Comparison of ENCODE assay signal across 8 cellular contexts in genomic region chr12:93135286-93136239, GRCh38.
DNase-seq lines count a peak whose midpoint lies in the region; ATAC-seq and TF ChIP-seq lines count a peak whose summit lies in the region.

No MANE protein-coding gene starts in this region.

- no peak for TF ChIP-seq POLR2A in ovary (IDR thresholded peaks at IDR 0.05)

- intact Hi-C loops in lower lobe of right lung (cut with DNase I) (no loop called here), ovary (cut with DNase I) (no loop called here)

- H3K4me3 ChIP-seq in lower lobe of right lung, result no peak overlapping the region
- H3K4me3 ChIP-seq in ovary, result no peak overlapping the region

- no peak for TF ChIP-seq CTCF in lower lobe of right lung (IDR thresholded peaks at IDR 0.05)
- no peak for TF ChIP-seq CTCF in ovary (IDR thresholded peaks at IDR 0.05)

- peak; percentile 36 for ATAC-seq in HG03432 (IDR thresholded peaks at IDR 0.05; ENCODE audit: unreplicated experiment)
- peak; percentile 67 to 74 for ATAC-seq in lower lobe of right lung
- ATAC-seq in HG02970 (IDR thresholded peaks at IDR 0.05; ENCODE audit: low FRiP score, unreplicated experiment), result no peak

- H3K27ac ChIP-seq in lower lobe of right lung, result peak overlapping the region; percentile 74
- H3K27ac ChIP-seq in substantia nigra (ENCODE audit: low read depth, low read length, poor library complexity, severe bottlenecking), result no peak overlapping the region
- no peak overlapping the region for H3K27ac ChIP-seq in ovary

- H3K36me3 ChIP-seq in lower lobe of right lung (no peaks in the 10 kb centered on the region), ovary (no peaks in the 10 kb centered on the region)

- 68 to 81% (median 79%) methylated on average over 6 of the region's 6 CpGs for WGBS in ovary, 3 donors

- H3K27me3 ChIP-seq in lower lobe of right lung (ENCODE audit: low read depth), result no peaks in the 10 kb centered on the region
- H3K27me3 ChIP-seq in ovary, result no peaks in the 10 kb centered on the region

- TF ChIP-seq EP300 in ovary (IDR thresholded peaks at IDR 0.05), result no peak

- DNase-seq in DMS53 treated with DMSO at 0.1 percent for 48 hours (lab: John Stamatoyannopoulos, UW; ENCODE audit: unreplicated experiment) (peak; percentile 99), SHP77 (lab: John Stamatoyannopoulos, UW) (peak; percentile 32 to 61), lower lobe of right lung (no peak), substantia nigra (lab: John Stamatoyannopoulos, UW) (no peak), DMS114 treated with DMSO at 0.1 percent for 48 hours (lab: John Stamatoyannopoulos, UW; ENCODE audit: unreplicated experiment) (no peak), ovary (no peak)

- H3K4me1 ChIP-seq in lower lobe of right lung (peaks cover 38% of the 10 kb centered on the region), ovary (ENCODE audit: insufficient read depth) (peaks cover 2% of the 10 kb centered on the region)

- H3K9me3 ChIP-seq in lower lobe of right lung (no peaks in the 10 kb centered on the region), ovary (no peaks in the 10 kb centered on the region)

Comparison
In these comparisons a context has a peak if more than half of its experiments do, and no peak if none do; other contexts are left out.
1. DNase-seq: peak in DMS53 treated with DMSO at 0.1 percent for 48 hours (single experiment) and SHP77 (2 of 2); none in lower lobe of right lung (single experiment), substantia nigra (0 of 49), DMS114 treated with DMSO at 0.1 percent for 48 hours (single experiment) and ovary (0 of 5).